Comparison of ENCODE assay signal across 8 cellular contexts in genomic region chr1:203324103-203325003, GRCh38. TPM values are rescaled to one million over a fixed set of nuclear protein-coding genes. Genes with fewer than 3 reads are reported as not detected.
DNase-seq lines count a peak whose midpoint lies in the region; ATAC-seq, FAIRE-seq and TF ChIP-seq lines count a peak whose summit lies in the region.
"Had no signal": no experiment of that assay in that cellular context is flagged by ENCODE, and none has a peak within 500 bp of the region (broad histone marks: within the 10 kb centered on the region; RNA-seq: fewer than 3 reads in every experiment).

No MANE protein-coding gene starts in this region.

- no peaks in the 10 kb centered on the region for H3K27me3 Mint-ChIP-seq in activated CD4-positive, alpha-beta T cell treated with anti-CD3 and anti-CD28 coated beads for 36 hours

- H3K27ac Mint-ChIP-seq in activated CD4-positive, alpha-beta T cell treated with anti-CD3 and anti-CD28 coated beads for 36 hours: peak overlapping the region; percentile 83

- H3K4me3 Mint-ChIP-seq in activated CD4-positive, alpha-beta T cell treated with anti-CD3 and anti-CD28 coated beads for 36 hours: peak overlapping the region; percentile 52

- no peaks in the 10 kb centered on the region for H3K9me2 ChIP-seq in Loucy (replicated peaks; ENCODE audit: low read depth, low read length)

- H2AFZ ChIP-seq in Loucy (ENCODE audit: low read length): no peak overlapping the region

- H3K4me2 ChIP-seq in Loucy (ENCODE audit: low read depth, low read length, poor library complexity, severe bottlenecking): peak overlapping the region; percentile 93

- intact Hi-C loops in activated CD4-positive, alpha-beta T cell treated with anti-CD3 and anti-CD28 coated beads for 36 hours (cut with DNase I, micrococcal nuclease): loop anchor here in 1 of 2 experiments (1.0 to 10.0 kb wide), 10 partner anchors 297 to 1960 kb away; partner anchors contain the start of genes ADIPOR1, ATP2B4, KDM5B and LAX1

- peak; percentile 70 for DNase-seq in activated CD4-positive, alpha-beta T cell treated with anti-CD3 and anti-CD28 coated beads for 36 hours
- DNase-seq in fibroblast of the aortic adventitia (ENCODE audit: low read depth): peak; percentile 56
- DNase-seq in stimulated activated naive CD4-positive, alpha-beta T cell (lab: John Stamatoyannopoulos, UW): peak; percentile 42 to 90 (median 72)
- no peak for DNase-seq in RCC 7860 (ENCODE audit: low spot score)

- H3K36me3 ChIP-seq in Loucy (ENCODE audit: insufficient read depth, low read length): no peaks in the 10 kb centered on the region

- no peaks in the 10 kb centered on the region for H3K36me3 Mint-ChIP-seq in activated CD4-positive, alpha-beta T cell treated with anti-CD3 and anti-CD28 coated beads for 36 hours (ENCODE audit: low read depth)

- H3K9me3 Mint-ChIP-seq in activated CD4-positive, alpha-beta T cell treated with anti-CD3 and anti-CD28 coated beads for 36 hours (ENCODE audit: low read depth): no peaks in the 10 kb centered on the region

- POLR2A ChIA-PET in activated CD4-positive, alpha-beta T cell treated with anti-CD3 and anti-CD28 coated beads for 36 hours (lab: Charles Lee): interaction anchor here (0.6 to 5.3 kb wide), 9 partner anchors 11 to 446 kb away, joined by 3 to 97 read pairs (median 4); partner anchors contain the start of gene BTG2

- CTCF ChIA-PET in activated CD4-positive, alpha-beta T cell treated with anti-CD3 and anti-CD28 coated beads for 36 hours (lab: Charles Lee): interaction anchor here (0.7 to 9.9 kb wide), 15 partner anchors 8 to 666 kb away, joined by 3 to 249 read pairs (median 4); no protein-coding TSS in a partner anchor

- no peak for TF ChIP-seq CTCF in Loucy (conservative IDR thresholded peaks at IDR 0.05; ENCODE audit: low read length)
- TF ChIP-seq CTCF in fibroblast of the aortic adventitia (IDR thresholded peaks at IDR 0.05; ENCODE audit: insufficient read depth, low read length): no peak

- peaks cover 90% of the 10 kb centered on the region for H3K4me1 ChIP-seq in Loucy (ENCODE audit: insufficient read depth, low read length, poor library complexity, severe bottlenecking)

- H3F3A ChIP-seq in Loucy (ENCODE audit: low read depth): peaks cover 12% of the 10 kb centered on the region; the same call in 1 of the 2 replicates

- peak overlapping the region; percentile 93 for H3K9ac ChIP-seq in Loucy (ENCODE audit: low read depth, low read length, poor library complexity, severe bottlenecking)

- H3K4me1 Mint-ChIP-seq in activated CD4-positive, alpha-beta T cell treated with anti-CD3 and anti-CD28 coated beads for 36 hours: peaks cover 91% of the 10 kb centered on the region

- H3K27me3 ChIP-seq in Loucy (ENCODE audit: insufficient read depth, low read length, poor library complexity, severe bottlenecking): no peaks in the 10 kb centered on the region

- peaks cover 27% of the 10 kb centered on the region; the same call in 1 of the 2 replicates for H3K79me2 ChIP-seq in Loucy (ENCODE audit: insufficient read depth, low read length)

- ATAC-seq in activated CD4-positive, alpha-beta T cell treated with anti-CD3 and anti-CD28 coated beads for 36 hours: peak; percentile 28
- ATAC-seq in HG03469 (IDR thresholded peaks at IDR 0.05; ENCODE audit: unreplicated experiment): no peak
- no peak for ATAC-seq in HG03442 (IDR thresholded peaks at IDR 0.05; ENCODE audit: unreplicated experiment)

- H4K20me1 ChIP-seq in Loucy (ENCODE audit: insufficient read depth, low read length, poor library complexity, severe bottlenecking): no peaks in the 10 kb centered on the region

- FAIRE-seq in RCC 7860 (lab: Jason Lieb, UNC): no peak
- FAIRE-seq: endometrium had no signal

- H3K4me3 ChIP-seq in Loucy (ENCODE audit: low read length, poor library complexity, severe bottlenecking) (peak overlapping the region; percentile 21), fibroblast of the aortic adventitia (ENCODE audit: low read depth, low read length) (no peak overlapping the region)

- no peaks in the 10 kb centered on the region for H3K9me3 ChIP-seq in Loucy (ENCODE audit: insufficient read depth, low read depth, low read length)

RNA-seq across cellular contexts. Expression of gene BTG2, which starts 19.0 kb away (rescaled TPM):
- 100 to 1,000 TPM; 114 to 142 TPM for total RNA-seq in activated CD4-positive, alpha-beta T cell treated with anti-CD3 and anti-CD28 coated beads for 36 hours
- 16.7 and 18.2 TPM in 2 replicates for total RNA-seq in fibroblast of the aortic adventitia (ENCODE audit: low replicate concordance)

RNA-seq across cellular contexts. Expression of gene FMOD, which starts 26.6 kb away (rescaled TPM):
- under 1 TPM; 0.87 to 0.98 TPM for total RNA-seq in activated CD4-positive, alpha-beta T cell treated with anti-CD3 and anti-CD28 coated beads for 36 hours
- total RNA-seq in fibroblast of the aortic adventitia (ENCODE audit: low replicate concordance): 6.6 and 9.1 TPM in 2 replicates
